19 cellular contexts compared by ENCODE assay signal in genomic region chr13:81224502-81224833, GRCh38.
"Had no signal": no experiment of that assay in that cellular context is flagged by ENCODE, and none has a peak within 500 bp of the region (broad histone marks: within the 10 kb centered on the region; RNA-seq: fewer than 3 reads in every experiment).

No MANE protein-coding gene starts in this region.

- H3K36me3 ChIP-seq: esophagus squamous epithelium, prostate gland, right atrium auricular region, stomach, thyroid gland had no signal

- ATAC-seq: effector memory CD8-positive, alpha-beta T cell; left lobe of liver; naive thymus-derived CD4-positive, alpha-beta T cell; sciatic nerve; stimulated activated effector memory CD8-positive, alpha-beta T cell treated with anti-CD3 and anti-CD28 coated beads, Interleukin-12 subunit alpha, Interleukin-12 subunit beta, amount 100 ng/mL, for 72 hours had no signal

- H3K27ac ChIP-seq: esophagus squamous epithelium, prostate gland, right atrium auricular region, stomach, thyroid gland had no signal

- H3K4me1 ChIP-seq: esophagus squamous epithelium, prostate gland, right atrium auricular region, stomach, thyroid gland had no signal

- H3K9me3 ChIP-seq: esophagus squamous epithelium, prostate gland, right atrium auricular region, stomach, thyroid gland had no signal

- H3K4me3 ChIP-seq: esophagus squamous epithelium, lung, prostate gland, right atrium auricular region, stomach, thyroid gland had no signal

- DNase-seq: cortex of kidney; effector memory CD8-positive, alpha-beta T cell; erythroblast; esophagus squamous epithelium; foreskin melanocyte; naive thymus-derived CD4-positive, alpha-beta T cell; nephron progenitor cell; nucleus accumbens; stimulated activated CD4-positive, alpha-beta T cell treated with anti-CD3 and anti-CD28 coated beads, Interleukin-2, amount 100 ng/mL, for 24 hours; stimulated activated CD4-positive, alpha-beta T cell treated with anti-CD3 and anti-CD28 coated beads, Interleukin-4, amount 100 ng/mL, for 24 hours; stimulated activated naive CD4-positive, alpha-beta T cell treated with Interleukin-2 at 50 U/mL for 16 hours; stomach; thyroid gland had no signal

- H3K27me3 ChIP-seq: esophagus squamous epithelium, right atrium auricular region, stomach, thyroid gland had no signal
